Comparison of ENCODE assay signal across 16 cellular contexts in the genomic region with DNA sequence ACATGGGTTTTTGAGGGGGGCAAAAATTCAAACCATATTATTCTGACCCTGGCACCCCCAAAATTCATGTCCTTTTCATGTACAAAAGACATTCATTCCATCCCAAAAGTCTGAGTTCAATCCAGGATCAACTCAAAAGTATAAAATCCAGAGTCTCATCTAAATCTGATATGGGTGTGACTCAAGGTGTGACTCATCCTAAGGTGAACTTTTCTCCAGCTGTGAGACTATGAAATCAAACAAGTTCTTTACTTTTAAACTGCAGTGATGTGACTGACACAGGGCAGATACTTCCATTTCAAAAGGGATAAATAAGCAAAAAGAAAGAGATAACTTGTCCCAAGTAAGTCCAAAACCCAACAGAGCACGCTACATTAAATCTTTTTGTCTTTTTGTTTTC. TPM values are rescaled to one million over a fixed set of nuclear protein-coding genes. Genes with fewer than 3 reads are reported as not detected.
DNase-seq lines count a peak whose midpoint lies in the region; ATAC-seq, FAIRE-seq and TF ChIP-seq lines count a peak whose summit lies in the region.
"Had no signal": no experiment of that assay in that cellular context is flagged by ENCODE, and none has a peak within 500 bp of the region (broad histone marks: within the 10 kb centered on the region; RNA-seq: fewer than 3 reads in every experiment).

No MANE protein-coding gene starts in this region.

- no peak overlapping the region for H3K4me3 ChIP-seq in PC-3 (ENCODE audit: low read length)
- no peak overlapping the region for H3K4me3 ChIP-seq in endothelial cell of umbilical vein (replicated peaks in 1 of 3; ENCODE audit: insufficient read depth in 1 of 3, low read depth in 1 of 3, low read length in 3 of 3)
- H3K4me3 ChIP-seq: K562, Peyer's patch had no signal

- BruUV-seq in PC-3 (replicated peaks; lab: Mats Ljungman, UMichigan), result no TSS peak
- no TSS peak for BruUV-seq in endothelial cell of umbilical vein (replicated peaks; lab: Mats Ljungman, UMichigan)

- H4K20me1 ChIP-seq in PC-3 (ENCODE audit: low read length) (no peaks in the 10 kb centered on the region), endothelial cell of umbilical vein (replicated peaks; ENCODE audit: control insufficient read depth, extremely low read depth, insufficient read depth, low read length) (no peaks in the 10 kb centered on the region)

- no peaks in the 10 kb centered on the region for H3K27me3 ChIP-seq in PC-3 (ENCODE audit: low read length)
- no peaks in the 10 kb centered on the region for H3K27me3 ChIP-seq in endothelial cell of umbilical vein (ENCODE audit: control insufficient read depth in 2 of 2, insufficient read depth in 2 of 2, low read length in 2 of 2)
- H3K27me3 ChIP-seq: Peyer's patch had no signal

- FAIRE-seq in H54 (lab: Jason Lieb, UNC) (peak; percentile 95), endothelial cell of umbilical vein (lab: Jason Lieb, UNC) (no peak)
- FAIRE-seq: K562 had no signal

- intact Hi-C loops in PC-3 (cut with micrococcal nuclease) (no loop called here), endothelial cell of umbilical vein (cut with micrococcal nuclease) (no loop called here)

- DNase-seq in H54 (ENCODE audit: insufficient read length, low spot score) (peak; percentile 8), PC-3 (peak; percentile 64), endothelial cell of umbilical vein (ENCODE audit: low read depth, low spot score) (no peak), renal cortical epithelial cell (ENCODE audit: low read depth) (peak; percentile 1), NCI-H187 treated with DMSO at 0.1 percent for 48 hours (lab: John Stamatoyannopoulos, UW) (no peak), NCI-H1694 treated with DMSO at 0.1 percent for 48 hours (lab: John Stamatoyannopoulos, UW) (no peak)
- DNase-seq in activated CD4-positive, alpha-beta T cell treated with anti-CD3 and anti-CD28 coated beads, Interleukin-2, amount 50 U/mL, for 48 hours, result no peak
- DNase-seq: COR-L47, H9, NCI-H1417 treated with DMSO at 0.1 percent for 48 hours, NCI-H2081, NCI-H510A, Peyer's patch, SHP77 treated with DMSO at 0.1 percent for 48 hours had no signal

- H3K9me3 ChIP-seq in PC-3 (ENCODE audit: low read length) (0 out of 2 replicates have a peak, but pooled peaks cover 6% of the 10 kb centered on the region), endothelial cell of umbilical vein (replicated peaks; ENCODE audit: control insufficient read depth, insufficient read depth, low read length) (peaks cover 4% of the 10 kb centered on the region)

- TF ChIP-seq POLR2A in H54 (IDR thresholded peaks at IDR 0.05; ENCODE audit: low read depth, low read length) (no peak), endothelial cell of umbilical vein (IDR thresholded peaks at IDR 0.05; ENCODE audit: low read depth, low read length) (no peak)

- no peaks in the 10 kb centered on the region for H3F3A ChIP-seq in PC-3 (ENCODE audit: low read length, unreplicated experiment)

- H3K79me2 ChIP-seq in PC-3 (ENCODE audit: low read length) (no peaks in the 10 kb centered on the region), endothelial cell of umbilical vein (ENCODE audit: control insufficient read depth, insufficient read depth, low read length) (no peaks in the 10 kb centered on the region)

- H3K27ac ChIP-seq in PC-3 (ENCODE audit: low read length), result no peak overlapping the region
- H3K27ac ChIP-seq in endothelial cell of umbilical vein (ENCODE audit: insufficient read depth, low read depth, low read length), result no peak overlapping the region
- H3K27ac ChIP-seq: HL-60, Peyer's patch had no signal

- dilution Hi-C loops in endothelial cell of umbilical vein (cut with MboI; ENCODE audit: extremely low pct_ligation_motif_present, low sequenced_read_pairs), result no loop called here

- no peak overlapping the region for H3K4me2 ChIP-seq in PC-3 (ENCODE audit: low read length)
- H3K4me2 ChIP-seq in endothelial cell of umbilical vein (ENCODE audit: insufficient read depth, low read length), result no peak overlapping the region

- H3K4me1 ChIP-seq in PC-3 (ENCODE audit: insufficient read depth, low read length) (peaks cover 4% of the 10 kb centered on the region; the same call in 1 of the 2 replicates), endothelial cell of umbilical vein (ENCODE audit: control insufficient read depth, extremely low read depth, insufficient read depth, low read length) (no peaks in the 10 kb centered on the region)
- H3K4me1 ChIP-seq: Peyer's patch had no signal

- POLR2A ChIA-PET in PC-3 (lab: Charles Lee; ENCODE audit: unreplicated experiment) (no interaction called here), endothelial cell of umbilical vein (lab: Charles Lee) (no interaction called here)

- H2AFZ ChIP-seq in PC-3 (ENCODE audit: low read length) (no peak overlapping the region), endothelial cell of umbilical vein (ENCODE audit: low read depth, low read length) (no peak overlapping the region)

- no peak for TF ChIP-seq CTCF in PC-3 (conservative IDR thresholded peaks at IDR 0.05; ENCODE audit: low read depth, low read length)
- TF ChIP-seq CTCF in endothelial cell of umbilical vein (IDR thresholded peaks at IDR 0.05; ENCODE audit: extremely low read depth in 1 of 2, insufficient read depth in 1 of 2, low read depth in 1 of 2, low read length in 2 of 2), result no peak

- no peak overlapping the region for H3K9ac ChIP-seq in PC-3 (ENCODE audit: low read length)
- no peak overlapping the region for H3K9ac ChIP-seq in endothelial cell of umbilical vein (replicated peaks; ENCODE audit: extremely low read depth, insufficient read depth, low read length)

- CTCF ChIA-PET in PC-3 (lab: Charles Lee) (no interaction called here), endothelial cell of umbilical vein (lab: Charles Lee) (no interaction called here)

- no peaks in the 10 kb centered on the region for H3K9me2 ChIP-seq in PC-3 (replicated peaks; ENCODE audit: low read length)

- H3K36me3 ChIP-seq in PC-3 (ENCODE audit: low read depth, low read length), result no peaks in the 10 kb centered on the region
- no peaks in the 10 kb centered on the region for H3K36me3 ChIP-seq in endothelial cell of umbilical vein (ENCODE audit: control insufficient read depth in 2 of 2, extremely low read depth in 1 of 2, insufficient read depth in 2 of 2, low read length in 2 of 2)
- H3K36me3 ChIP-seq: Peyer's patch had no signal

- H3K9me1 ChIP-seq in endothelial cell of umbilical vein (replicated peaks; ENCODE audit: control insufficient read depth, extremely low read depth, insufficient read depth, low read length), result no peaks in the 10 kb centered on the region

- peak; percentile 71 for ATAC-seq in PC-3
- ATAC-seq: K562 had no signal

TF ChIP-seq in endothelial cell of umbilical vein, 7 proteins besides CTCF, POLR2A, EP300 and RAD21:
- TF ChIP-seq EZH2 (IDR thresholded peaks at IDR 0.05; ENCODE audit: borderline replicate concordance, low read depth, low read length, severe bottlenecking), result no peak
- peak; percentile 5 for TF ChIP-seq JUN (IDR thresholded peaks at IDR 0.05; ENCODE audit: borderline replicate concordance, insufficient read depth, insufficient read length, low read depth)
- no peak for TF ChIP-seq POLR2AphosphoS5 (IDR thresholded peaks at IDR 0.05; ENCODE audit: insufficient read depth, low read depth, low read length)

RNA-seq across cellular contexts. Expression of a gene that starts 20.6 kb away (rescaled TPM):
- total RNA-seq in PC-3 (2014; rRNA removed), result not detected in 2 replicates
- not detected in 2 replicates for total RNA-seq in endothelial cell of umbilical vein
- not detected in 2 replicates for polyA plus RNA-seq in endothelial cell of umbilical vein
- not detected in 2 replicates for polyA plus RNA-seq in endothelial cell of umbilical vein (2011; cell fraction: cytosol; rRNA removed)
- not detected in 2 replicates for polyA plus RNA-seq in endothelial cell of umbilical vein (2011; cell fraction: nucleus; rRNA removed)
- not detected in 2 replicates for polyA plus RNA-seq in endothelial cell of umbilical vein (2012)
- polyA minus RNA-seq in endothelial cell of umbilical vein, result not detected in 2 replicates
- not detected for polyA minus RNA-seq in endothelial cell of umbilical vein (2011; cell fraction: cytosol; rRNA and poly(A)+ RNA removed)
- polyA minus RNA-seq in endothelial cell of umbilical vein (2011; cell fraction: nucleus; rRNA and poly(A)+ RNA removed), result not detected in 2 replicates
- not detected in 2 replicates for total RNA-seq in renal cortical epithelial cell
- total RNA-seq: H9, K562, Peyer's patch had no signal
- polyA plus RNA-seq: K562 had no signal

Comparison
In these comparisons a context has a peak if more than half of its experiments do, and no peak if none do; other contexts are left out.
1. DNase-seq: peak in H54 (single experiment), PC-3 (single experiment) and renal cortical epithelial cell (single experiment); none in endothelial cell of umbilical vein (single experiment), NCI-H187 treated with DMSO at 0.1 percent for 48 hours (single experiment), activated CD4-positive, alpha-beta T cell treated with anti-CD3 and anti-CD28 coated beads, Interleukin-2, amount 50 U/mL, for 48 hours (0 of 2) and NCI-H1694 treated with DMSO at 0.1 percent for 48 hours (single experiment).